In the genomic region with DNA sequence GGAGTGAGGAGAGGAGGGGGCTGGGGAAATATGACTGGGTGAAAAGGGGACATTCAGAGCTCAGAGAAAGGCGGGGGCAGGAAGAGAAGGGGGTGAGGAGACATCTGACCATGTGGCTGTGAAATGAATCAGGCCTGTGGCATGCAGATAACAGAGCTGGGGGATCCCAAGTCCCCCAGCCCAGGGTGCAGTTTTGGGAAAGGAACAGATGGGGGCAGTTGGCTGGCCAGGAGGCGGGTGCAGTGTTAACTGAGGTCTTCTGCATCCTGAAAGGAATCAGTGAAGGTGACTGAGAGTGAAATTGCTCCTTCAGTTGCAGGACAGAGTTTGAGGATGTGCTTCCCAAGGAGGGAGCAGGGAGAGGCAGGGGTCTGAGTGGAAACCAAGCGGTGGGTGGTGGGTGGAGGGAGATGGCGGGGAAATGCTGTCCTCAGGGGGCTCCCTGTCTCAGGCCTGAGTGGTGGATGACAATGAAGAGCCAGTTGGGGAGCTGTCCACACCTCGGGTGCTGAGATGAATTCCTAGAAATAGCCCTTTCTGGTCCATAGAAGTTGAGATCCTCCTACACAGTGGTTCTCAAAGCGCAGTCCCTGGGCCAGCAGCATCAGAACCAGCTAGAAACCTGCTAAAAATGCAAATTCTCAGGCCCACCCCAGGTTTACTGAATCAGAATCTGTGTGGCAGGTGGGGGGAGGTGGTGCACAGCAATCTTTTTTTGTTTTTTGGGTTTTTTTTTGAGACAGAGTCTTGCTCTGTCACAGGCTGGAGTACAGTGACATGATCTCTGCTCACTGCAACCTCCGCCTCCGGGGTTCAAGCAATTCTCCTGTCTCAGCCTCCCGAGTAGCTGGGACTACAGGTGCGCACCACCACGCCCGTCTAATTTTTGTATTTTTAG, we compare ENCODE assay signal across 11 cellular contexts. TPM values are rescaled to one million over a fixed set of nuclear protein-coding genes. Genes with fewer than 3 reads are reported as not detected.
A peak's percentile ranks its signal among the peaks of the same experiment; 100 is the strongest.
DNase-seq lines count a peak whose midpoint lies in the region; ATAC-seq and TF ChIP-seq lines count a peak whose summit lies in the region.
"Had no signal": no experiment of that assay in that cellular context is flagged by ENCODE, and none has a peak within 500 bp of the region (broad histone marks: within the 10 kb centered on the region; RNA-seq: fewer than 3 reads in every experiment).

No MANE protein-coding gene starts in this region.

- DNase-seq in activated CD4-positive, alpha-beta memory T cell treated with anti-CD3 and anti-CD28 coated beads for 36 hours, result peak; percentile 35
- DNase-seq in activated CD4-positive, alpha-beta memory T cell treated with anti-CD3 and anti-CD28 coated beads, Interleukin-2, amount 10 ng/mL, durations not matched to agents 7 days and 5 days, result no peak
- DNase-seq in NCI-H226 (peak; percentile 23), dermis blood vessel endothelial cell (peak; percentile 47), neural crest cell (ENCODE audit: low read depth, low spot score) (no peak)
- DNase-seq: hippocampal formation; stimulated activated naive CD4-positive, alpha-beta T cell had no signal

- intact Hi-C loops in activated CD4-positive, alpha-beta memory T cell treated with anti-CD3 and anti-CD28 coated beads for 36 hours (cut with micrococcal nuclease), result no loop called here

- no peaks in the 10 kb centered on the region for H3K27me3 Mint-ChIP-seq in activated CD4-positive, alpha-beta memory T cell treated with anti-CD3 and anti-CD28 coated beads for 36 hours
- no peaks in the 10 kb centered on the region for H3K27me3 Mint-ChIP-seq in activated CD4-positive, alpha-beta memory T cell treated with anti-CD3 and anti-CD28 coated beads, Interleukin-2, amount 10 ng/mL, durations not matched to agents 7 days and 5 days
- peaks cover 34% of the 10 kb centered on the region for H3K27me3 Mint-ChIP-seq in neural crest cell (ENCODE audit: low read depth)

- CTCF ChIA-PET in activated CD4-positive, alpha-beta memory T cell treated with anti-CD3 and anti-CD28 coated beads for 36 hours (lab: Charles Lee), result interaction anchor here (1.2 to 1.3 kb wide), 2 partner anchors 11 to 23 kb away, joined by 3 read pairs; no protein-coding TSS in a partner anchor
- CTCF ChIA-PET in activated CD4-positive, alpha-beta memory T cell treated with anti-CD3 and anti-CD28 coated beads, Interleukin-2, amount 10 ng/mL, durations not matched to agents 7 days and 5 days (lab: Charles Lee), result no interaction called here

- peaks cover 47% of the 10 kb centered on the region for H3K4me1 Mint-ChIP-seq in activated CD4-positive, alpha-beta memory T cell treated with anti-CD3 and anti-CD28 coated beads for 36 hours (ENCODE audit: low read depth)
- peaks cover 17% of the 10 kb centered on the region for H3K4me1 Mint-ChIP-seq in activated CD4-positive, alpha-beta memory T cell treated with anti-CD3 and anti-CD28 coated beads, Interleukin-2, amount 10 ng/mL, durations not matched to agents 7 days and 5 days
- H3K4me1 Mint-ChIP-seq in neural crest cell, result no peaks in the 10 kb centered on the region

- H3K9me3 Mint-ChIP-seq in activated CD4-positive, alpha-beta memory T cell treated with anti-CD3 and anti-CD28 coated beads for 36 hours, result no peaks in the 10 kb centered on the region
- no peaks in the 10 kb centered on the region for H3K9me3 Mint-ChIP-seq in activated CD4-positive, alpha-beta memory T cell treated with anti-CD3 and anti-CD28 coated beads, Interleukin-2, amount 10 ng/mL, durations not matched to agents 7 days and 5 days
- no peaks in the 10 kb centered on the region for H3K9me3 Mint-ChIP-seq in neural crest cell
- H3K9me3 Mint-ChIP-seq: T-helper 1 cell treated with Interleukin-12 subunit alpha and Interleukin-12 subunit beta and Interleukin-4 antibody, amounts not matched to agents 30 μg/mL and 1 μg/mL, for 36 hours had no signal

- no peak for TF ChIP-seq CTCF in neural crest cell (conservative IDR thresholded peaks at IDR 0.05)

- H3K27ac Mint-ChIP-seq in activated CD4-positive, alpha-beta memory T cell treated with anti-CD3 and anti-CD28 coated beads for 36 hours, result no peak overlapping the region
- H3K27ac Mint-ChIP-seq in activated CD4-positive, alpha-beta memory T cell treated with anti-CD3 and anti-CD28 coated beads, Interleukin-2, amount 10 ng/mL, durations not matched to agents 7 days and 5 days, result no peak overlapping the region
- H3K27ac Mint-ChIP-seq in neural crest cell (ENCODE audit: unreplicated experiment), result peak overlapping the region; percentile 15
- H3K27ac Mint-ChIP-seq: T-helper 1 cell treated with Interleukin-12 subunit alpha and Interleukin-12 subunit beta and Interleukin-4 antibody, amounts not matched to agents 30 μg/mL and 1 μg/mL, for 36 hours had no signal

- no peak overlapping the region for H3K4me3 Mint-ChIP-seq in activated CD4-positive, alpha-beta memory T cell treated with anti-CD3 and anti-CD28 coated beads for 36 hours
- H3K4me3 Mint-ChIP-seq in activated CD4-positive, alpha-beta memory T cell treated with anti-CD3 and anti-CD28 coated beads, Interleukin-2, amount 10 ng/mL, durations not matched to agents 7 days and 5 days, result no peak overlapping the region
- H3K4me3 Mint-ChIP-seq in neural crest cell, result no peak overlapping the region
- H3K4me3 Mint-ChIP-seq: T-helper 1 cell treated with Interleukin-12 subunit alpha and Interleukin-12 subunit beta and Interleukin-4 antibody, amounts not matched to agents 30 μg/mL and 1 μg/mL, for 36 hours had no signal

- no peaks in the 10 kb centered on the region for H3K36me3 Mint-ChIP-seq in activated CD4-positive, alpha-beta memory T cell treated with anti-CD3 and anti-CD28 coated beads for 36 hours
- H3K36me3 Mint-ChIP-seq in activated CD4-positive, alpha-beta memory T cell treated with anti-CD3 and anti-CD28 coated beads, Interleukin-2, amount 10 ng/mL, durations not matched to agents 7 days and 5 days (ENCODE audit: low read depth), result no peaks in the 10 kb centered on the region
- no peaks in the 10 kb centered on the region for H3K36me3 Mint-ChIP-seq in neural crest cell (ENCODE audit: low read depth)

- POLR2A ChIA-PET in activated CD4-positive, alpha-beta memory T cell treated with anti-CD3 and anti-CD28 coated beads for 36 hours (lab: Charles Lee), result interaction anchor here (1.2 kb wide), 1 partner anchor 17 kb away, joined by 3 read pairs; no protein-coding TSS in a partner anchor
- POLR2A ChIA-PET in activated CD4-positive, alpha-beta memory T cell treated with anti-CD3 and anti-CD28 coated beads, Interleukin-2, amount 10 ng/mL, durations not matched to agents 7 days and 5 days (lab: Charles Lee), result interaction anchor here (0.6 to 1.3 kb wide), 4 partner anchors 8 to 1567 kb away, joined by 3 to 4 read pairs (median 3); no protein-coding TSS in a partner anchor

- ATAC-seq in GM18498 (IDR thresholded peaks at IDR 0.05; ENCODE audit: unreplicated experiment), result no peak
- ATAC-seq in GM18873 (IDR thresholded peaks at IDR 0.05; ENCODE audit: low FRiP score, unreplicated experiment), result no peak
- no peak for ATAC-seq in GM18519 (IDR thresholded peaks at IDR 0.05; ENCODE audit: low FRiP score, unreplicated experiment)

RNA-seq across cellular contexts. Expression of a gene that starts 26.0 kb away (rescaled TPM):
- total RNA-seq in activated CD4-positive, alpha-beta memory T cell treated with anti-CD3 and anti-CD28 coated beads for 36 hours, result 10 to 100 TPM; 60.4 to 65.2 TPM
- total RNA-seq in activated CD4-positive, alpha-beta memory T cell treated with anti-CD3 and anti-CD28 coated beads, Interleukin-2, amount 10 ng/mL, durations not matched to agents 7 days and 5 days, result 10 to 100 TPM; 52.2 to 55.0 TPM
- total RNA-seq in dermis blood vessel endothelial cell, result 24.5 and 35.7 TPM in 2 replicates
- 73.1 and 73.2 TPM in 2 replicates for total RNA-seq in neural crest cell

Comparison
In these comparisons a context has a peak if more than half of its experiments do, and no peak if none do; other contexts are left out.
1. DNase-seq: peak in activated CD4-positive, alpha-beta memory T cell treated with anti-CD3 and anti-CD28 coated beads for 36 hours (single experiment), NCI-H226 (single experiment) and dermis blood vessel endothelial cell (single experiment); none in activated CD4-positive, alpha-beta memory T cell treated with anti-CD3 and anti-CD28 coated beads, Interleukin-2, amount 10 ng/mL, durations not matched to agents 7 days and 5 days (single experiment) and neural crest cell (single experiment).